27 cellular contexts compared by ENCODE assay signal in genomic region chr5:174970502-174970901, GRCh38.
"Had no signal": no experiment of that assay in that cellular context is flagged by ENCODE, and none has a peak within 500 bp of the region (broad histone marks: within the 10 kb centered on the region; RNA-seq: fewer than 3 reads in every experiment).

No MANE protein-coding gene starts in this region.

- ATAC-seq: K562, Panc1, PC-3, T-cell had no signal

- H3K27ac ChIP-seq: HL-60, KMS-11, RWPE1 had no signal

- H3K27ac Mint-ChIP-seq: IgD-negative memory B cell, T-cell had no signal

- H3K36me3 Mint-ChIP-seq: T-cell had no signal

- H3K4me3 Mint-ChIP-seq: IgD-negative memory B cell, T-cell had no signal

- H3K9me3 ChIP-seq: SK-N-SH had no signal

- DNase-seq: Kasumi-1; MM.1S; NCI-H1092 treated with DMSO at 0.1 percent for 48 hours; NCI-H1436 treated with DMSO at 0.1 percent for 48 hours; NCI-H187; NCI-H2029; NCI-H2081 treated with DMSO at 0.1 percent for 48 hours; NCI-H2171; NCI-H226; NCI-H446; NCI-H510A; NCI-H524 treated with DMSO at 0.1 percent for 48 hours; NCI-H69; NCI-H774; NK-92 treated with Interleukin-12 subunit alpha and Interleukin-12 subunit beta, amount 100 ng/mL, for 24 hours; PC-3; SHP77; SK-N-SH; SW 1271; T-cell had no signal

- H3K4me3 ChIP-seq: K562 had no signal

- FAIRE-seq: HTR-8/SVneo, K562 had no signal

- H3K4me1 Mint-ChIP-seq: IgD-negative memory B cell, T-cell had no signal
